In the genomic region with DNA sequence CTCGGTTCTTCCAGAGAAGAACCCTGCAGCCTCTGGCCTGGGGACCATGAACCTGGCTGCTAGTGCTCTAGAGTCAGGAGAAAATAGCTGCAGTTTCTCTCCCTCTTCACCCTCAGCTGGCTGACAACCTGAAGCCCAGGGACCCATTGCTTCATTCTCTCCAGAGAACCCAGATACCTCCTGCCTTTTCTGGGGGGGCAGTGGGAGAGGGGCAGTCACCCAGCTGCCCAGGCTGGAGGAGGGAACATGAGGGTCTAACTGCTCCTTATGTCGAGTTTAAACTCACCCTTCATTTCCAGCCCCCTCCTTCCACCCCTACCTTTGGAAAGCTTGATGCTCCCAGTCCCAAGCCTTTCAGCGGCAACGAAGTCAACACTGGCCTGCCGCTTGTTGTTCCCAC, we compare ENCODE assay signal across 20 cellular contexts. TPM values are rescaled to one million over a fixed set of nuclear protein-coding genes. Genes with fewer than 3 reads are reported as not detected.
DNase-seq lines count a peak whose midpoint lies in the region; ATAC-seq, FAIRE-seq and TF ChIP-seq lines count a peak whose summit lies in the region.
"Had no signal": no experiment of that assay in that cellular context is flagged by ENCODE, and none has a peak within 500 bp of the region (broad histone marks: within the 10 kb centered on the region; RNA-seq: fewer than 3 reads in every experiment).

No MANE protein-coding gene starts in this region.

- no peaks in the 10 kb centered on the region for H3K79me1 ChIP-seq in H1 (ENCODE audit: low read depth, low read length)

- no peak overlapping the region for H4K91ac ChIP-seq in H1 (replicated peaks; ENCODE audit: insufficient read length, low read length)

- no peak overlapping the region for H2BK5ac ChIP-seq in H1 (ENCODE audit: low read depth, low read length)

- H2BK12ac ChIP-seq in H1 (ENCODE audit: low read depth, low read length), result no peak overlapping the region

- H3K27me3 ChIP-seq in H1 (replicated peaks in 1 of 4; ENCODE audit: control insufficient read depth in 3 of 4, extremely low read depth in 1 of 4, insufficient read depth in 3 of 4, low read length in 3 of 4), result no peaks in the 10 kb centered on the region
- no peaks in the 10 kb centered on the region for H3K27me3 ChIP-seq in testis
- H3K27me3 ChIP-seq: BLaER1 had no signal

- TF ChIP-seq POLR2A in H1 (IDR thresholded peaks at IDR 0.05; ENCODE audit: control extremely low read depth in 1 of 2, low read depth in 2 of 2, low read length in 2 of 2) (no peak), testis (IDR thresholded peaks at IDR 0.05) (no peak)

- H3K9ac ChIP-seq in H1 (replicated peaks in 1 of 4; ENCODE audit: extremely low read depth in 1 of 4, low read depth in 3 of 4, low read length in 3 of 4), result no peak overlapping the region; a peak in 1 of 7 replicates
- H3K9ac ChIP-seq: BLaER1 had no signal

- H2BK20ac ChIP-seq in H1 (ENCODE audit: low read length), result no peak overlapping the region

- TF ChIP-seq RAD21 in H1 (IDR thresholded peaks at IDR 0.05 in 1 of 2, conservative IDR thresholded peaks at IDR 0.05 in 1 of 2; ENCODE audit: low read depth in 2 of 2, low read length in 2 of 2), result no peak

- no peak overlapping the region for H3K56ac ChIP-seq in H1 (replicated peaks; ENCODE audit: insufficient read length, low read depth, low read length)

- no peaks in the 10 kb centered on the region for H3K79me2 ChIP-seq in H1 (ENCODE audit: control insufficient read depth in 1 of 2, insufficient read depth in 2 of 2, low read length in 2 of 2)

- H3K27ac Mint-ChIP-seq in activated T-cell treated with anti-CD3 and anti-CD28 coated beads, Interleukin-2, amount 50 U/mL, for 24 hours, result peak overlapping the region; percentile 34
- H3K27ac Mint-ChIP-seq in stimulated activated naive B cell treated with anti-CD40 and anti-IgM and Interleukin-4, amounts not matched to agents 10 μg/mL and 1 μg/mL and 100 μg/mL, for 72 hours, result no peak overlapping the region

- no peak overlapping the region for H3K14ac ChIP-seq in H1 (ENCODE audit: insufficient read length)

- H2AFZ ChIP-seq in H1 (ENCODE audit: low read length), result peak overlapping the region; percentile 5; the same call in 1 of the 2 replicates

- peaks cover 4% of the 10 kb centered on the region for H3K9me3 Mint-ChIP-seq in activated T-cell treated with anti-CD3 and anti-CD28 coated beads, Interleukin-2, amount 50 U/mL, for 24 hours
- H3K9me3 Mint-ChIP-seq in stimulated activated naive B cell treated with anti-CD40 and anti-IgM and Interleukin-4, amounts not matched to agents 10 μg/mL and 1 μg/mL and 100 μg/mL, for 72 hours, result no peaks in the 10 kb centered on the region

- H3K23ac ChIP-seq in H1 (ENCODE audit: insufficient read length), result no peak overlapping the region

- H2AK5ac ChIP-seq in H1 (ENCODE audit: low read depth, low read length), result no peak overlapping the region

- H3K4me3 ChIP-seq in H1 (ENCODE audit: extremely low read depth in 1 of 4, insufficient read depth in 2 of 4, low read depth in 3 of 4, low read length in 4 of 4) (no peak overlapping the region), testis (no peak overlapping the region)
- H3K4me3 ChIP-seq: BLaER1 had no signal

- no peak overlapping the region for H3K4me2 ChIP-seq in H1 (ENCODE audit: insufficient read depth in 1 of 2, low read depth in 2 of 2, low read length in 2 of 2)
- H3K4me2 ChIP-seq: BLaER1 had no signal

- TF ChIP-seq CTCF in H1 (IDR thresholded peaks at IDR 0.05; ENCODE audit: control extremely low read depth in 1 of 3, insufficient read depth in 1 of 3, low read depth in 1 of 3, low read length in 3 of 3), result no peak
- TF ChIP-seq CTCF in testis (IDR thresholded peaks at IDR 0.05), result no peak

- in situ Hi-C loops in KBM-7 (cut with MboI; ENCODE audit: low pct_unique_long_range_greater_than_20kb, low sequenced_read_pairs), result no loop called here

- ATAC-seq in stimulated activated naive B cell treated with anti-CD40 and anti-IgM and Interleukin-4, amounts not matched to agents 10 μg/mL and 1 μg/mL and 100 μg/mL, for 72 hours (replicated peaks), result no peak
- ATAC-seq: HCT116 had no signal

- 85% methylated on average over 5 of the region's 5 CpGs; no CpG with 5 or more reads in 1 of the 2 experiments for WGBS in H1 (ENCODE audit: extremely low coverage in 1 of 2, insufficient coverage in 1 of 2, insufficient read length in 1 of 2, insufficient replicate concordance in 2 of 2, low coverage in 1 of 2, low lambda C conversion rate in 2 of 2, missing lambda C conversion rate in 1 of 2), 2 experiments
- 76 to 79% methylated on average over 5 of the region's 5 CpGs for WGBS in testis, 2 donors

- no peak for DNase-seq in activated T-cell treated with anti-CD3 and anti-CD28 coated beads, Interleukin-2, amount 50 U/mL, for 24 hours
- DNase-seq in activated T-cell treated with anti-CD3 and anti-CD28 coated beads for 4 hours, result no peak
- DNase-seq in H1 (ENCODE audit: low read depth in 1 of 2, low spot score in 2 of 2), result no peak
- DNase-seq in testis, result peak; percentile 10
- no peak for DNase-seq in stimulated activated naive B cell treated with anti-CD40 and anti-IgM and Interleukin-4, amounts not matched to agents 10 μg/mL and 1 μg/mL and 100 μg/mL, for 72 hours
- DNase-seq in KBM-7, result no peak
- DNase-seq: CD8-positive, alpha-beta memory T cell; DMS79; KG1; NCI-H1048; NCI-H1436 treated with DMSO at 0.1 percent for 48 hours; NCI-H2029 treated with DMSO at 0.1 percent for 48 hours; NCI-H2171 treated with DMSO at 0.1 percent for 48 hours; NCI-H446 treated with DMSO at 0.1 percent for 48 hours; NK-92 treated with Interleukin-12 subunit alpha and Interleukin-12 subunit beta, amount 100 ng/mL, for 24 hours; SHP77 treated with DMSO at 0.1 percent for 48 hours had no signal

- H3K27me3 Mint-ChIP-seq in activated T-cell treated with anti-CD3 and anti-CD28 coated beads, Interleukin-2, amount 50 U/mL, for 24 hours, result peaks cover 5% of the 10 kb centered on the region
- peaks cover 12 to 18% of the 10 kb centered on the region in 2 donors for H3K27me3 Mint-ChIP-seq in stimulated activated naive B cell treated with anti-CD40 and anti-IgM and Interleukin-4, amounts not matched to agents 10 μg/mL and 1 μg/mL and 100 μg/mL, for 72 hours
- H3K27me3 Mint-ChIP-seq: CD8-positive, alpha-beta memory T cell had no signal

- FAIRE-seq in H1 (lab: Jason Lieb, UNC), result no peak
- FAIRE-seq: D721Med had no signal

- H3K27ac ChIP-seq in H1 (ENCODE audit: low read depth, low read length) (no peak overlapping the region), testis (no peak overlapping the region)
- H3K27ac ChIP-seq: BLaER1 had no signal

- no peaks in the 10 kb centered on the region for H3K23me2 ChIP-seq in H1 (ENCODE audit: low read depth, low read length)

- H4K8ac ChIP-seq in H1 (ENCODE audit: extremely low read depth, insufficient read depth, low read length), result no peak overlapping the region

- H4K5ac ChIP-seq in H1 (ENCODE audit: insufficient read length, low read depth, low read length), result no peak overlapping the region

- no peak overlapping the region for H3K18ac ChIP-seq in H1 (ENCODE audit: extremely low read depth, low read length)

- POLR2A ChIA-PET in H1 (lab: Charles Lee; ENCODE audit: partially characterized antibody), result interaction anchor here (1.2 to 1.3 kb wide), 2 partner anchors 18 to 31 kb away, joined by 3 to 4 read pairs; partner anchors contain the start of genes ANKZF1 and ATG9A

- CTCF ChIA-PET in H1 (lab: Charles Lee; ENCODE audit: partially characterized antibody), result interaction anchor here (0.6 to 3.5 kb wide), 4 partner anchors 19 to 173 kb away, joined by 3 to 9 read pairs (median 6); no protein-coding TSS in a partner anchor

- H2BK120ac ChIP-seq in H1 (replicated peaks; ENCODE audit: low read depth, low read length), result no peak overlapping the region

- no peaks in the 10 kb centered on the region for H3K36me3 Mint-ChIP-seq in activated T-cell treated with anti-CD3 and anti-CD28 coated beads, Interleukin-2, amount 50 U/mL, for 24 hours (ENCODE audit: low read depth)
- H3K36me3 Mint-ChIP-seq in stimulated activated naive B cell treated with anti-CD40 and anti-IgM and Interleukin-4, amounts not matched to agents 10 μg/mL and 1 μg/mL and 100 μg/mL, for 72 hours, result no peaks in the 10 kb centered on the region
- H3K36me3 Mint-ChIP-seq: CD8-positive, alpha-beta memory T cell had no signal

- no peaks in the 10 kb centered on the region for H3K4me1 ChIP-seq in H1 (replicated peaks in 1 of 4; ENCODE audit: control insufficient read depth in 3 of 4, insufficient read depth in 4 of 4, low read length in 3 of 4)
- H3K4me1 ChIP-seq in testis, result peaks cover 3% of the 10 kb centered on the region
- H3K4me1 ChIP-seq: BLaER1 had no signal

- no peak overlapping the region; the same call in 1 of the 2 replicates for H2BK15ac ChIP-seq in H1 (ENCODE audit: low read length)

- H3K36me3 ChIP-seq in H1 (ENCODE audit: control insufficient read depth in 2 of 4, insufficient read depth in 4 of 4, low read length in 3 of 4) (no peaks in the 10 kb centered on the region), testis (ENCODE audit: low read depth, missing control alignments) (no peaks in the 10 kb centered on the region)
- H3K36me3 ChIP-seq: BLaER1 had no signal

- peak overlapping the region; percentile 46 for H3K4me3 Mint-ChIP-seq in activated T-cell treated with anti-CD3 and anti-CD28 coated beads, Interleukin-2, amount 50 U/mL, for 24 hours
- no peak overlapping the region for H3K4me3 Mint-ChIP-seq in stimulated activated naive B cell treated with anti-CD40 and anti-IgM and Interleukin-4, amounts not matched to agents 10 μg/mL and 1 μg/mL and 100 μg/mL, for 72 hours

- H3K4ac ChIP-seq in H1 (replicated peaks; ENCODE audit: insufficient read length, low read depth, low read length), result no peak overlapping the region

- intact Hi-C loops in testis (cut with DNase I; ENCODE audit: low total_unique reads), result no loop called here

- H3K4me1 Mint-ChIP-seq in activated T-cell treated with anti-CD3 and anti-CD28 coated beads, Interleukin-2, amount 50 U/mL, for 24 hours (ENCODE audit: low read depth), result peaks cover 19% of the 10 kb centered on the region
- no peaks in the 10 kb centered on the region for H3K4me1 Mint-ChIP-seq in stimulated activated naive B cell treated with anti-CD40 and anti-IgM and Interleukin-4, amounts not matched to agents 10 μg/mL and 1 μg/mL and 100 μg/mL, for 72 hours

- H4K20me1 ChIP-seq in H1 (replicated peaks in 1 of 2; ENCODE audit: control insufficient read depth in 1 of 2, insufficient read depth in 2 of 2, low read length in 2 of 2), result no peaks in the 10 kb centered on the region
- H4K20me1 ChIP-seq: BLaER1 had no signal

- no peak for TF ChIP-seq EP300 in H1 (IDR thresholded peaks at IDR 0.05; ENCODE audit: borderline replicate concordance in 1 of 2, low read depth in 2 of 2, low read length in 2 of 2)

- H3K9me3 ChIP-seq in H1 (ENCODE audit: insufficient read depth in 2 of 2, low read depth in 1 of 2, low read length in 1 of 2) (no peaks in the 10 kb centered on the region; a peak in 1 of 4 replicates), testis (no peaks in the 10 kb centered on the region)
- H3K9me3 ChIP-seq: BLaER1 had no signal

RNA-seq across cellular contexts. Expression of gene ZFAND2B, which starts 7.6 kb away (rescaled TPM):
- total RNA-seq in H1 (2021; fragmentation: NEBNext Ultra II Directional; extraction: Animal tissue kit (Norgen Biotek cat#: 25700)), result 16.0 and 16.6 TPM in 2 replicates
- 17.9 and 20.2 TPM in 2 replicates for polyA plus RNA-seq in H1 (2011; rRNA removed)
- polyA plus RNA-seq in H1 (2011; cell fraction: cytosol; rRNA removed), result 18.0 TPM
- 33.8 TPM for polyA plus RNA-seq in H1 (2011; cell fraction: nucleus; rRNA removed)
- 7.8 to 14.5 TPM (median 12.7 TPM) in 4 replicates for polyA plus RNA-seq in H1 (2012, experiment 1 of 2)
- 15.2 TPM for polyA plus RNA-seq in H1 (2012, experiment 2 of 2)
- 12.0 TPM for polyA plus RNA-seq in H1 (2013, experiment 1 of 2)
- 11.6 TPM for polyA plus RNA-seq in H1 (2013, experiment 2 of 2)
- polyA minus RNA-seq in H1 (2011; rRNA and poly(A)+ RNA removed), result 13.1 and 17.2 TPM in 2 replicates
- polyA minus RNA-seq in H1 (2011; cell fraction: cytosol; rRNA and poly(A)+ RNA removed), result 6.4 TPM
- polyA minus RNA-seq in H1 (2011; cell fraction: nucleus; rRNA and poly(A)+ RNA removed), result 10.4 TPM
- 10 to 100 TPM; 34.3 to 41.3 TPM for total RNA-seq in testis
- polyA plus RNA-seq in testis (ENCODE audit: insufficient read depth, low read depth, low replicate concordance), result 27.0 TPM

RNA-seq across cellular contexts. Expression of gene ABCB6, which starts 19.8 kb away (rescaled TPM):
- total RNA-seq in H1 (2021; fragmentation: NEBNext Ultra II Directional; extraction: Animal tissue kit (Norgen Biotek cat#: 25700)), result 44.9 and 49.9 TPM in 2 replicates
- 50.6 and 65.6 TPM in 2 replicates for polyA plus RNA-seq in H1 (2011; rRNA removed)
- polyA plus RNA-seq in H1 (2011; cell fraction: cytosol; rRNA removed), result 49.8 TPM
- 157 TPM for polyA plus RNA-seq in H1 (2011; cell fraction: nucleus; rRNA removed)
- 70.4 to 78.0 TPM (median 75.7 TPM) in 4 replicates for polyA plus RNA-seq in H1 (2012, experiment 1 of 2)
- polyA plus RNA-seq in H1 (2012, experiment 2 of 2), result 49.9 TPM
- polyA plus RNA-seq in H1 (2013, experiment 1 of 2), result 37.5 TPM
- polyA plus RNA-seq in H1 (2013, experiment 2 of 2), result 34.5 TPM
- polyA minus RNA-seq in H1 (2011; rRNA and poly(A)+ RNA removed), result 79.1 and 91.0 TPM in 2 replicates
- polyA minus RNA-seq in H1 (2011; cell fraction: cytosol; rRNA and poly(A)+ RNA removed), result 25.9 TPM
- polyA minus RNA-seq in H1 (2011; cell fraction: nucleus; rRNA and poly(A)+ RNA removed), result 63.5 TPM
- 10 to 100 TPM; 43.8 to 47.0 TPM for total RNA-seq in testis
- polyA plus RNA-seq in testis (ENCODE audit: insufficient read depth, low read depth, low replicate concordance), result 94.8 TPM

RNA-seq across cellular contexts. Expression of gene RETREG2, which starts 20.9 kb away (rescaled TPM):
- total RNA-seq in H1 (2021; fragmentation: NEBNext Ultra II Directional; extraction: Animal tissue kit (Norgen Biotek cat#: 25700)), result 50.2 and 51.3 TPM in 2 replicates
- 66.8 and 67.4 TPM in 2 replicates for polyA plus RNA-seq in H1 (2011; rRNA removed)
- 54.4 TPM for polyA plus RNA-seq in H1 (2011; cell fraction: cytosol; rRNA removed)
- 64.5 TPM for polyA plus RNA-seq in H1 (2011; cell fraction: nucleus; rRNA removed)
- 39.4 to 52.1 TPM (median 49.6 TPM) in 4 replicates for polyA plus RNA-seq in H1 (2012, experiment 1 of 2)
- 66.2 TPM for polyA plus RNA-seq in H1 (2012, experiment 2 of 2)
- 37.4 TPM for polyA plus RNA-seq in H1 (2013, experiment 1 of 2)
- polyA plus RNA-seq in H1 (2013, experiment 2 of 2), result 39.2 TPM
- polyA minus RNA-seq in H1 (2011; rRNA and poly(A)+ RNA removed), result 68.3 and 72.4 TPM in 2 replicates
- 37.4 TPM for polyA minus RNA-seq in H1 (2011; cell fraction: cytosol; rRNA and poly(A)+ RNA removed)
- polyA minus RNA-seq in H1 (2011; cell fraction: nucleus; rRNA and poly(A)+ RNA removed), result 32.3 TPM
- 100 to 1,000 TPM; 135 to 138 TPM for total RNA-seq in testis
- 441 TPM for polyA plus RNA-seq in testis (ENCODE audit: insufficient read depth, low read depth, low replicate concordance)

RNA-seq across cellular contexts. Expression of gene CNPPD1, which starts 22.2 kb away (rescaled TPM):
- 32.9 and 33.0 TPM in 2 replicates for total RNA-seq in H1 (2021; fragmentation: NEBNext Ultra II Directional; extraction: Animal tissue kit (Norgen Biotek cat#: 25700))
- polyA plus RNA-seq in H1 (2011; rRNA removed) (35.9 and 44.8 TPM in 2 replicates), testis (ENCODE audit: insufficient read depth, low read depth, low replicate concordance) (68.0 TPM)
- polyA plus RNA-seq in H1 (2011; cell fraction: cytosol; rRNA removed), result 36.3 TPM
- polyA plus RNA-seq in H1 (2011; cell fraction: nucleus; rRNA removed), result 43.3 TPM
- polyA plus RNA-seq in H1 (2012, experiment 1 of 2), result 31.4 to 40.5 TPM (median 39.6 TPM) in 4 replicates
- polyA plus RNA-seq in H1 (2012, experiment 2 of 2), result 50.2 TPM
- polyA plus RNA-seq in H1 (2013, experiment 1 of 2), result 19.0 TPM
- 19.2 TPM for polyA plus RNA-seq in H1 (2013, experiment 2 of 2)
- 14.2 and 14.3 TPM in 2 replicates for polyA minus RNA-seq in H1 (2011; rRNA and poly(A)+ RNA removed)
- 8.9 TPM for polyA minus RNA-seq in H1 (2011; cell fraction: cytosol; rRNA and poly(A)+ RNA removed)
- 8.2 TPM for polyA minus RNA-seq in H1 (2011; cell fraction: nucleus; rRNA and poly(A)+ RNA removed)
- 10 to 100 TPM; 38.3 to 60.5 TPM for total RNA-seq in testis

RNA-seq across cellular contexts. Expression of gene SLC23A3, which starts 29.1 kb away (rescaled TPM):
- total RNA-seq in H1 (2021; fragmentation: NEBNext Ultra II Directional; extraction: Animal tissue kit (Norgen Biotek cat#: 25700)), result 0.84 and 0.90 TPM in 2 replicates
- polyA plus RNA-seq in H1 (2011; rRNA removed) (0.31 and 0.35 TPM in 2 replicates), testis (ENCODE audit: insufficient read depth, low read depth, low replicate concordance) (0.42 TPM)
- 0.28 TPM for polyA plus RNA-seq in H1 (2011; cell fraction: cytosol; rRNA removed)
- polyA plus RNA-seq in H1 (2011; cell fraction: nucleus; rRNA removed), result 2.2 TPM
- polyA plus RNA-seq in H1 (2012, experiment 1 of 2), result 0.27 to 0.35 TPM (median 0.31 TPM) in 4 replicates
- 0.07 TPM for polyA plus RNA-seq in H1 (2012, experiment 2 of 2)
- polyA plus RNA-seq in H1 (2013, experiment 1 of 2), result 0.12 TPM
- 0.07 TPM for polyA plus RNA-seq in H1 (2013, experiment 2 of 2)
- 0.60 TPM in 1 of 2 replicates, not detected in the other for polyA minus RNA-seq in H1 (2011; rRNA and poly(A)+ RNA removed)
- polyA minus RNA-seq in H1 (2011; cell fraction: cytosol; rRNA and poly(A)+ RNA removed), result not detected
- polyA minus RNA-seq in H1 (2011; cell fraction: nucleus; rRNA and poly(A)+ RNA removed), result 1.3 TPM
- under 1 TPM; 0.39 to 0.56 TPM for total RNA-seq in testis
- total RNA-seq: RPMI7951 had no signal
- polyA plus RNA-seq: CD8-positive, alpha-beta memory T cell had no signal
